6 cellular contexts compared by ENCODE assay signal in the genomic region with DNA sequence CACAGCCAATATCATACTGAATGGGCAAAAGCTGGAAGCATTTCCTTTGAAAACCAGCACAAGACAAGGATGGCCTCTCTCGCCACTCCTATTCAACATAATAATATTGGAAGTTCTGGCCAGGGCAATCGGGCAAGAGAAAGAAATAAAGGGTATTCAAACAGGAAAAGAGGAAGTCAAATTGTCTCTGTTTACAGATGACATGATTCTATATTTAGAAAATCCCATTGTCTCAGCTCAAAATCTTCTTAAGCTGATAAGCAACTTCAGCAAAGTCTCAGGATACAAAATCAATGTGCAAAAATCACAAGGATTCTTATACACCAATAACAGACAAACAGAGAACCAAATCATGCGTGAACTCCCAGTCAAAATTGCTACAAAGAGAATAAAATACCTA. TPM values are rescaled to one million over a fixed set of nuclear protein-coding genes. Genes with fewer than 3 reads are reported as not detected.
"Had no signal": no experiment of that assay in that cellular context is flagged by ENCODE, and none has a peak within 500 bp of the region (broad histone marks: within the 10 kb centered on the region; RNA-seq: fewer than 3 reads in every experiment).

No MANE protein-coding gene starts in this region.

RNA-seq across cellular contexts. Expression of a gene that starts 47.1 kb away (rescaled TPM):
- total RNA-seq: ascending aorta, bronchial epithelial cell, cardiac muscle cell, chondrocyte, T-helper 17 cell, WTC11 had no signal
- polyA plus RNA-seq: cardiac muscle cell had no signal
